In the genomic region with DNA sequence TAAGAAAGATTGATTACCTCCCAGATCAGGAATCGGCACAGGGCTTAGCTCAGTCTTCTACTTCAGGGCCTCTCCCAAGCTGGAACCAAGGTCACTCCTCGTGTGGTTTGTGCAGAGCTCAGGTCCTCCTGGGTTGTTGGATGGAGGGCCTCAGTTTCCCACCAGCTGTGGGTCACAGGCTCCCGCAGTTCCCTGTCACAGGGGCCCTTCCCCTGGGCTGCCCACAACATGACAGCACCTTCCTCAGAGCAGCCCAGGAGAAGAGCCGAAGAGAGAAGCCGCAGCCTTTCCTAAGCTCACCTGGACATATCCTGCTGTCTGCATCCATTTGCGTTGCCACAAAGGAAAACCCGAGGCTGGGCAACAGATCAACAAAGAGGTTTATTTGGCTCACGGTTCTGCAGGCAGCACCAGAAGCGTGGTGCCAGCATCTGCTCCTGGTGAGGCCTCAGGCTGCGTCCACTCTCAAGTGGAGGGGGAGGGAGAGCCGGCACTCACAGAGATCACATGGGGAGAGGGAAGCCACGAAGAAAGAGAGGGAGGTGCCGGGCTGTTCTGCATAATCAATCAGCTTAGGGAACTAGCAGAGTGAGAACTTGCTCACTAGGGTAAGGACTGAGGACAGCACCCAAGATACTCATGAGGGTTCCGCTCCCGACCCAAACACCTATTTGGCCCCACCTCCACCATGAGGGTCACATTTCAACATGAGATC, we compare ENCODE assay signal across 24 cellular contexts. TPM values are rescaled to one million over a fixed set of nuclear protein-coding genes. Genes with fewer than 3 reads are reported as not detected.
"Had no signal": no experiment of that assay in that cellular context is flagged by ENCODE, and none has a peak within 500 bp of the region (broad histone marks: within the 10 kb centered on the region; RNA-seq: fewer than 3 reads in every experiment).

No MANE protein-coding gene starts in this region.

- H3K36me3 Mint-ChIP-seq: activated naive CD8-positive, alpha-beta T cell treated with anti-CD3 and anti-CD28 coated beads for 36 hours; stimulated activated effector memory CD8-positive, alpha-beta T cell treated with anti-CD3 and anti-CD28 coated beads, Interleukin-12 subunit alpha, Interleukin-12 subunit beta, amount 100 ng/mL, for 72 hours had no signal

- H3K4me1 ChIP-seq: prostate gland, stomach, upper lobe of left lung had no signal

- H3K4me1 Mint-ChIP-seq: activated CD4-positive, alpha-beta T cell treated with anti-CD3 and anti-CD28 coated beads, Interleukin-2, amount 10 ng/mL, durations not matched to agents 24 days and 14 days; activated naive CD8-positive, alpha-beta T cell treated with anti-CD3 and anti-CD28 coated beads for 36 hours; neural crest cell; stimulated activated effector memory CD8-positive, alpha-beta T cell treated with anti-CD3 and anti-CD28 coated beads, Interleukin-12 subunit alpha, Interleukin-12 subunit beta, amount 100 ng/mL, for 72 hours had no signal

- H3K27ac ChIP-seq: prostate gland, stomach, thoracic aorta, upper lobe of left lung had no signal

- H3K36me3 ChIP-seq: prostate gland, stomach, thoracic aorta, upper lobe of left lung had no signal

- H3K27me3 Mint-ChIP-seq: activated CD4-positive, alpha-beta T cell treated with anti-CD3 and anti-CD28 coated beads, Interleukin-2, amount 10 ng/mL, durations not matched to agents 24 days and 14 days; activated CD8-positive, alpha-beta T cell treated with anti-CD3 and anti-CD28 coated beads for 36 hours; activated naive CD8-positive, alpha-beta T cell treated with anti-CD3 and anti-CD28 coated beads for 36 hours; activated T-cell treated with anti-CD3 and anti-CD28 coated beads, Interleukin-2, amount 50 U/mL, for 24 hours; effector memory CD8-positive, alpha-beta T cell had no signal

- H3K9me3 ChIP-seq: prostate gland, stomach, thoracic aorta, upper lobe of left lung had no signal

- H3K4me3 ChIP-seq: prostate gland, stomach, thoracic aorta, upper lobe of left lung had no signal

- H3K27ac Mint-ChIP-seq: activated CD4-positive, alpha-beta T cell treated with anti-CD3 and anti-CD28 coated beads, Interleukin-2, amount 10 ng/mL, durations not matched to agents 24 days and 14 days; activated CD8-positive, alpha-beta T cell treated with anti-CD3 and anti-CD28 coated beads for 36 hours; activated naive CD8-positive, alpha-beta T cell treated with anti-CD3 and anti-CD28 coated beads for 36 hours; activated T-cell treated with anti-CD3 and anti-CD28 coated beads, Interleukin-2, amount 50 U/mL, for 24 hours; stimulated activated effector memory CD8-positive, alpha-beta T cell treated with anti-CD3 and anti-CD28 coated beads, Interleukin-12 subunit alpha, Interleukin-12 subunit beta, amount 100 ng/mL, for 72 hours had no signal

- H3K27me3 ChIP-seq: upper lobe of left lung had no signal

- DNase-seq: activated CD4-positive, alpha-beta T cell treated with anti-CD3 and anti-CD28 coated beads, Interleukin-2, amount 10 ng/mL, durations not matched to agents 24 days and 14 days; activated CD8-positive, alpha-beta T cell treated with anti-CD3 and anti-CD28 coated beads for 36 hours; activated naive CD8-positive, alpha-beta T cell treated with anti-CD3 and anti-CD28 coated beads for 36 hours; activated T-cell treated with anti-CD3 and anti-CD28 coated beads, Interleukin-2, amount 50 U/mL, for 24 hours; amniotic stem cell; effector memory CD8-positive, alpha-beta T cell; foreskin fibroblast; kidney; mammary epithelial cell; small intestine; stimulated activated CD4-positive, alpha-beta T cell treated with anti-CD3 and anti-CD28 coated beads, Interleukin-4, amount 100 ng/mL, for 24 hours; stomach; T-helper 1 cell; T-helper 9 cell; upper lobe of left lung had no signal

- ATAC-seq: activated CD8-positive, alpha-beta T cell treated with anti-CD3 and anti-CD28 coated beads for 36 hours; effector memory CD8-positive, alpha-beta T cell; left lobe of liver; stimulated activated effector memory CD8-positive, alpha-beta T cell treated with anti-CD3 and anti-CD28 coated beads, Interleukin-12 subunit alpha, Interleukin-12 subunit beta, amount 100 ng/mL, for 72 hours had no signal

- H3K4me3 Mint-ChIP-seq: activated CD4-positive, alpha-beta T cell treated with anti-CD3 and anti-CD28 coated beads, Interleukin-2, amount 10 ng/mL, durations not matched to agents 24 days and 14 days; activated CD8-positive, alpha-beta T cell treated with anti-CD3 and anti-CD28 coated beads for 36 hours; activated naive CD8-positive, alpha-beta T cell treated with anti-CD3 and anti-CD28 coated beads for 36 hours; activated T-cell treated with anti-CD3 and anti-CD28 coated beads, Interleukin-2, amount 50 U/mL, for 24 hours; effector memory CD8-positive, alpha-beta T cell; neural crest cell; stimulated activated effector memory CD8-positive, alpha-beta T cell treated with anti-CD3 and anti-CD28 coated beads, Interleukin-12 subunit alpha, Interleukin-12 subunit beta, amount 100 ng/mL, for 72 hours had no signal

- H3K9me3 Mint-ChIP-seq: activated CD4-positive, alpha-beta T cell treated with anti-CD3 and anti-CD28 coated beads, Interleukin-2, amount 10 ng/mL, durations not matched to agents 24 days and 14 days; activated CD8-positive, alpha-beta T cell treated with anti-CD3 and anti-CD28 coated beads for 36 hours; activated naive CD8-positive, alpha-beta T cell treated with anti-CD3 and anti-CD28 coated beads for 36 hours; activated T-cell treated with anti-CD3 and anti-CD28 coated beads, Interleukin-2, amount 50 U/mL, for 24 hours; effector memory CD8-positive, alpha-beta T cell; neural crest cell; stimulated activated effector memory CD8-positive, alpha-beta T cell treated with anti-CD3 and anti-CD28 coated beads, Interleukin-12 subunit alpha, Interleukin-12 subunit beta, amount 100 ng/mL, for 72 hours had no signal

RNA-seq across cellular contexts. Expression of a gene that starts 13.0 kb away (rescaled TPM):
- total RNA-seq: activated CD4-positive, alpha-beta T cell treated with anti-CD3 and anti-CD28 coated beads, Interleukin-2, amount 10 ng/mL, durations not matched to agents 24 days and 14 days; activated CD8-positive, alpha-beta T cell treated with anti-CD3 and anti-CD28 coated beads for 36 hours; activated naive CD8-positive, alpha-beta T cell treated with anti-CD3 and anti-CD28 coated beads for 36 hours; dermis microvascular lymphatic vessel endothelial cell; kidney; mammary epithelial cell; myocyte; neural crest cell; omental fat pad; stomach; upper lobe of left lung had no signal
- polyA plus RNA-seq: mammary epithelial cell, stomach had no signal

RNA-seq across cellular contexts. Expression of a gene that starts 50.1 kb away (rescaled TPM):
- total RNA-seq: mammary epithelial cell, myocyte, neural crest cell had no signal
- polyA plus RNA-seq: mammary epithelial cell had no signal

RNA-seq across cellular contexts. Expression of a gene that starts 58.3 kb away (rescaled TPM):
- total RNA-seq: activated CD4-positive, alpha-beta T cell treated with anti-CD3 and anti-CD28 coated beads, Interleukin-2, amount 10 ng/mL, durations not matched to agents 24 days and 14 days; activated CD8-positive, alpha-beta T cell treated with anti-CD3 and anti-CD28 coated beads for 36 hours; activated naive CD8-positive, alpha-beta T cell treated with anti-CD3 and anti-CD28 coated beads for 36 hours; kidney; left lobe of liver; mammary epithelial cell; myocyte; neural crest cell; right cardiac atrium; stomach; upper lobe of left lung had no signal
- polyA plus RNA-seq: mammary epithelial cell, right cardiac atrium, small intestine, stomach had no signal
